22 cellular contexts compared by ENCODE assay signal in genomic region chr15:83977992-83978391, GRCh38.
DNase-seq lines count a peak whose midpoint lies in the region; ATAC-seq, FAIRE-seq and TF ChIP-seq lines count a peak whose summit lies in the region.
"Had no signal": no experiment of that assay in that cellular context is flagged by ENCODE, and none has a peak within 500 bp of the region (broad histone marks: within the 10 kb centered on the region; RNA-seq: fewer than 3 reads in every experiment).

No MANE protein-coding gene starts in this region.

- peaks cover 0 to 4% (median 0%) of the 10 kb centered on the region in 3 donors for H3K4me1 ChIP-seq in pancreas
- H3K4me1 ChIP-seq: BLaER1, SJSA1 had no signal

- H3K36me3 ChIP-seq in MG63, result no peaks in the 10 kb centered on the region
- H3K36me3 ChIP-seq in pancreas, result no peaks in the 10 kb centered on the region
- H3K36me3 ChIP-seq: BLaER1, SJSA1 had no signal

- H3K4me3 ChIP-seq in MG63 (no peak overlapping the region), pancreas (no peak overlapping the region)
- H3K4me3 ChIP-seq: BLaER1, SJSA1 had no signal

- H3K27ac ChIP-seq in pancreas, result peak overlapping the region in 2 of 4 donors; percentile 37 to 82
- H3K27ac ChIP-seq: BLaER1, SJSA1 had no signal

- no peak for FAIRE-seq in pancreas (lab: Jason Lieb, UNC)
- FAIRE-seq: GM12891, H54 had no signal

- TF ChIP-seq CTCF in pancreas (IDR thresholded peaks at IDR 0.05), result no peak

- DNase-seq in DMS 273 (lab: John Stamatoyannopoulos, UW; ENCODE audit: unreplicated experiment) (peak; percentile 87), MG63 (peak; percentile 21), cerebellar cortex (ENCODE audit: low spot score) (peak; percentile 72), pancreas (peak; percentile 61 to 87 (median 78)), HPDE6-E6E7 (ENCODE audit: extremely low spot score) (no peak)
- no peak for DNase-seq in stimulated activated CD4-positive, alpha-beta T cell treated with anti-CD3 and anti-CD28 coated beads, Interleukin-15, amount 100 ng/mL, for 24 hours
- DNase-seq: CD4-positive, CD25-positive, alpha-beta regulatory T cell; GDM1; KBM-7; NCI-H2029; NCI-H446 treated with DMSO at 0.1 percent for 48 hours; NCI-H526; NCI-H82; NK-92 treated with Interleukin-12 subunit alpha and Interleukin-12 subunit beta, amount 100 ng/mL, for 24 hours; PC-3; Right ventricle myocardium superior had no signal

- peaks cover 3% of the 10 kb centered on the region; the same call in 1 of the 2 replicates for H3K9me3 ChIP-seq in MG63
- H3K9me3 ChIP-seq in pancreas, result no peaks in the 10 kb centered on the region

- peak; percentile 82 to 92 (median 88) for ATAC-seq in pancreas
- no peak for ATAC-seq in HG03025 (IDR thresholded peaks at IDR 0.05; ENCODE audit: low FRiP score, unreplicated experiment)
- no peak for ATAC-seq in GM21825 (IDR thresholded peaks at IDR 0.05; ENCODE audit: unreplicated experiment)
- ATAC-seq: PC-3 had no signal

- no peaks in the 10 kb centered on the region for H3K27me3 ChIP-seq in MG63
- H3K27me3 ChIP-seq in pancreas, result no peaks in the 10 kb centered on the region
- H3K27me3 ChIP-seq: BLaER1, SJSA1 had no signal

- intact Hi-C loops in pancreas (cut with DNase I), result no loop called here

Comparison
In these comparisons a context has a peak if more than half of its experiments do, and no peak if none do; other contexts are left out.
1. DNase-seq: peak in DMS 273 (single experiment), MG63 (single experiment), cerebellar cortex (single experiment) and pancreas (6 of 6); none in stimulated activated CD4-positive, alpha-beta T cell treated with anti-CD3 and anti-CD28 coated beads, Interleukin-15, amount 100 ng/mL, for 24 hours (single experiment) and HPDE6-E6E7 (single experiment).
2. ATAC-seq: peak in pancreas (4 of 4); none in HG03025 (single experiment) and GM21825 (single experiment).